ENCODE assay signal across 2 cellular contexts in the genomic region with DNA sequence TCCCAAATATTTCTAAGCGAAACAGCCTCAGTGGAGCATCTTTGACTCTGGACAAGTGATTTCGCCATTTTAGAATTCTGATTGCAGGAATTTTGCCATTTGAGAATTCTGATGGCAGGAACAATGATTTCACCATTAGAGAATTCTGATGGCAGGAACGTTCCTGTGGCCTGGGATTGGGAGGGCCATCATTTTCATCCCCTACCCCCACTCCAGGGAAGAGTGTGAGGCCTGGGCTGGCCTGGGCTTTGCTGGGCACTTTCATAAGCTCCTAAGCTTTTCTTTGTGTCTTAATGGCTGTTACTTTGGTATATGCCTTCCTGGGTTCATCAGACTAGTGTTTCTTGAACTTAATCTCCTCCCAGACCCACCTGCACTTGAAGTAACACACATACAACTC.
TF ChIP-seq lines count a peak whose summit lies in the region.

No MANE protein-coding gene starts in this region.

TF ChIP-seq in A549, 52 proteins besides CTCF, POLR2A, EP300 and RAD21:
- no peak for TF ChIP-seq REST (IDR thresholded peaks at IDR 0.05)
- no peak for TF ChIP-seq TP53 (CRISPR knock-in tag; IDR thresholded peaks at IDR 0.05)
- no peak for TF ChIP-seq ESRRA (IDR thresholded peaks at IDR 0.05; ENCODE audit: borderline replicate concordance, low read length)

TF ChIP-seq in IMR-90, 13 proteins besides CTCF, POLR2A, EP300 and RAD21:
- TF ChIP-seq, protein P1, sequence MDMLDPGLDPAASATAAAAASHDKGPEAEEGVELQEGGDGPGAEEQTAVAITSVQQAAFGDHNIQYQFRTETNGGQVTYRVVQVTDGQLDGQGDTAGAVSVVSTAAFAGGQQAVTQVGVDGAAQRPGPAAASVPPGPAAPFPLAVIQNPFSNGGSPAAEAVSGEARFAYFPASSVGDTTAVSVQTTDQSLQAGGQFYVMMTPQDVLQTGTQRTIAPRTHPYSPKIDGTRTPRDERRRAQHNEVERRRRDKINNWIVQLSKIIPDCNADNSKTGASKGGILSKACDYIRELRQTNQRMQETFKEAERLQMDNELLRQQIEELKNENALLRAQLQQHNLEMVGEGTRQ (IDR thresholded peaks at IDR 0.05; ENCODE audit: low read depth, low read length): no peak
- TF ChIP-seq FOS (IDR thresholded peaks at IDR 0.05; ENCODE audit: low read depth, low read length): no peak
- no peak for TF ChIP-seq RCOR1 (IDR thresholded peaks at IDR 0.05; ENCODE audit: insufficient replicate concordance, low read length)
- TF ChIP-seq CEBPB (IDR thresholded peaks at IDR 0.05; ENCODE audit: low read depth, low read length): no peak
- TF ChIP-seq RFX5 (IDR thresholded peaks at IDR 0.05; ENCODE audit: low read depth, low read length): no peak
- no peak for TF ChIP-seq SMC3 (IDR thresholded peaks at IDR 0.05; ENCODE audit: low read depth, low read length)
- no peak for TF ChIP-seq MAFK (IDR thresholded peaks at IDR 0.05; ENCODE audit: low read depth, low read length)
- TF ChIP-seq CHD1 (IDR thresholded peaks at IDR 0.05; ENCODE audit: low read depth, low read length): no peak
